1 cellular context compared by ENCODE assay signal in the genomic region with DNA sequence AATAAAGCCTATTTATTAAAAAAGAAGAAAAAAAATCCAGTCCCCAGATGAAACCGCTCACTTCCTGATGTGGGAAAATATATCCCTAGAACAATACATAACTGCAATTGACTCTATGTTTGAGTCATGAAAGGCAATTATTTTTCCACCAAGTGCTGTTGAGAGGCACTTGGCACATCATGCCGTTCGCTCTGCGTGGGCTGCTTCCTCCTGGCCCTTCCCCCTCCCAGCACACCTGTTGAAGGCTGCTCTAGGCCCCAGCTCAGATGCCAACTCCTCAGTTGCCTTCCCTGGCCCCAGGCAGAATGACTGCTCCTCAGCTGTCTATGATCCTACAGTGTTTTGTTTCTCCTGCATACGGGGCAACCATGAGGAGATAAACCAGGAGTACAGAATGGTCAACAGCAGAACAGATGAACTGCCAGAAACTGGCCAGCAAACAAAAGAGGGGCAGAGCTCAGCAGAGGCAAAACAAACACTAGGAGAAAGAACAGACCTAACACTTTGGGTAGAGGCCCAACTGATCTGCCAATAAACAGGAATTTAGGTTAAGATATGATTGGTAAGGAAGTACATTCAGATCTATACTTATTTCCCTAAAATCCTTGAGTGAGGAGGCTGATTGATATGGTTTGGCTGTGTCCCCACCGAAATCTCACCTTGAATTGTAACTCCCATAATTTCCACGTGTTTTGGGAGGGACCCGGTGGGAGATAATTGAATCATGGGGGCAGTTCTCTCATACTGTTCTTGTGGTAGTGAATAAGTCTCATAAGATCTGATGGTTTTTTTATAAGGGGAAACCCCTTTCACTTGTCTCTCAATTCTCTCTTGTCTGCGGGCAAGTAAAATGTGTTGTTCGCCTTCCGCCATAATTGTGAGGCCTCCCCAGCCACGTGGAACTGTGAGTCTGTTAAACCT.
TF ChIP-seq lines count a peak whose summit lies in the region.

No MANE protein-coding gene starts in this region.

TF ChIP-seq in WTC11, 78 proteins besides CTCF, POLR2A, EP300 and RAD21 (continued from another document):
- TF ChIP-seq, protein P1, sequence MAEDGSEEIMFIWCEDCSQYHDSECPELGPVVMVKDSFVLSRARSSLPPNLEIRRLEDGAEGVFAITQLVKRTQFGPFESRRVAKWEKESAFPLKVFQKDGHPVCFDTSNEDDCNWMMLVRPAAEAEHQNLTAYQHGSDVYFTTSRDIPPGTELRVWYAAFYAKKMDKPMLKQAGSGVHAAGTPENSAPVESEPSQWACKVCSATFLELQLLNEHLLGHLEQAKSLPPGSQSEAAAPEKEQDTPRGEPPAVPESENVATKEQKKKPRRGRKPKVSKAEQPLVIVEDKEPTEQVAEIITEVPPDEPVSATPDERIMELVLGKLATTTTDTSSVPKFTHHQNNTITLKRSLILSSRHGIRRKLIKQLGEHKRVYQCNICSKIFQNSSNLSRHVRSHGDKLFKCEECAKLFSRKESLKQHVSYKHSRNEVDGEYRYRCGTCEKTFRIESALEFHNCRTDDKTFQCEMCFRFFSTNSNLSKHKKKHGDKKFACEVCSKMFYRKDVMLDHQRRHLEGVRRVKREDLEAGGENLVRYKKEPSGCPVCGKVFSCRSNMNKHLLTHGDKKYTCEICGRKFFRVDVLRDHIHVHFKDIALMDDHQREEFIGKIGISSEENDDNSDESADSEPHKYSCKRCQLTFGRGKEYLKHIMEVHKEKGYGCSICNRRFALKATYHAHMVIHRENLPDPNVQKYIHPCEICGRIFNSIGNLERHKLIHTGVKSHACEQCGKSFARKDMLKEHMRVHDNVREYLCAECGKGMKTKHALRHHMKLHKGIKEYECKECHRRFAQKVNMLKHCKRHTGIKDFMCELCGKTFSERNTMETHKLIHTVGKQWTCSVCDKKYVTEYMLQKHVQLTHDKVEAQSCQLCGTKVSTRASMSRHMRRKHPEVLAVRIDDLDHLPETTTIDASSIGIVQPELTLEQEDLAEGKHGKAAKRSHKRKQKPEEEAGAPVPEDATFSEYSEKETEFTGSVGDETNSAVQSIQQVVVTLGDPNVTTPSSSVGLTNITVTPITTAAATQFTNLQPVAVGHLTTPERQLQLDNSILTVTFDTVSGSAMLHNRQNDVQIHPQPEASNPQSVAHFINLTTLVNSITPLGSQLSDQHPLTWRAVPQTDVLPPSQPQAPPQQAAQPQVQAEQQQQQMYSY (CRISPR knock-in tag; IDR thresholded peaks at IDR 0.05) = no peak
- no peak for TF ChIP-seq ZNF423 (CRISPR knock-in tag; IDR thresholded peaks at IDR 0.05)
